25 cellular contexts compared by ENCODE assay signal in genomic region chr10:102617816-102618215, GRCh38.
"Had no signal": no experiment of that assay in that cellular context is flagged by ENCODE, and none has a peak within 500 bp of the region (broad histone marks: within the 10 kb centered on the region; RNA-seq: fewer than 3 reads in every experiment).

No MANE protein-coding gene starts in this region.

- H3K9me3 Mint-ChIP-seq: activated T-helper 2 cell treated with anti-CD3 and anti-CD28 coated beads, Interferon-gamma antibody, Interleukin-2, Interleukin-4, amounts not matched to agents 10 μg/mL and 5 μg/mL and 100 μg/mL, durations not matched to agents 14 hours and 24 hours and 36 hours; central memory CD8-positive, alpha-beta T cell; natural killer cell had no signal

- H3K36me3 Mint-ChIP-seq: natural killer cell had no signal

- H3K27ac Mint-ChIP-seq: activated naive CD8-positive, alpha-beta T cell; natural killer cell had no signal

- DNase-seq: activated CD4-positive, alpha-beta T cell treated with anti-CD3 and anti-CD28 coated beads for 1 hour; activated CD4-positive, alpha-beta T cell treated with anti-CD3 and anti-CD28 coated beads, Interleukin-2, amount 50 U/mL, for 1 hour; activated CD8-positive, alpha-beta T cell treated with anti-CD3 and anti-CD28 coated beads, Interleukin-2, amount 10 ng/mL, durations not matched to agents 7 days and 5 days; activated naive CD4-positive, alpha-beta T cell; adrenal gland; colonic mucosa; esophagus squamous epithelium; heart right ventricle; islet precursor cell; left colon; natural killer cell; ovary; spleen; stimulated activated CD4-positive, alpha-beta T cell treated with anti-CD3 and anti-CD28 coated beads, Interleukin-4, amount 100 ng/mL, for 24 hours; stimulated activated naive CD8-positive, alpha-beta T cell treated with anti-CD3 and anti-CD28 coated beads, Interleukin-15, Interleukin-2, amounts not matched to agents 100 U/mL and 50 U/mL, for 24 hours; substantia nigra; tibial artery had no signal

- H3K9me3 ChIP-seq: adrenal gland, ascending aorta, colonic mucosa, esophagus squamous epithelium, heart right ventricle, neutrophil, ovary, spleen, tibial artery had no signal

- ATAC-seq: activated CD8-positive, alpha-beta T cell treated with anti-CD3 and anti-CD28 coated beads, Interleukin-2, amount 10 ng/mL, durations not matched to agents 7 days and 5 days; left colon; natural killer cell; SK-N-SH treated with all-trans-retinoic acid at 6 μM for 48 hours; stimulated activated naive CD8-positive, alpha-beta T cell treated with anti-CD3 and anti-CD28 coated beads, Interleukin-15, Interleukin-2, amounts not matched to agents 100 U/mL and 50 U/mL, for 24 hours had no signal

- H3K4me3 ChIP-seq: adrenal gland, ascending aorta, colonic mucosa, esophagus squamous epithelium, heart right ventricle, lung, ovary, spleen, tibial artery had no signal

- H3K4me1 Mint-ChIP-seq: central memory CD8-positive, alpha-beta T cell had no signal

- H3K27me3 ChIP-seq: adrenal gland, ascending aorta, colonic mucosa, esophagus squamous epithelium, heart right ventricle, neutrophil, ovary, spleen, tibial artery had no signal

- H3K27me3 Mint-ChIP-seq: activated naive CD8-positive, alpha-beta T cell; central memory CD8-positive, alpha-beta T cell had no signal

- H3K4me3 Mint-ChIP-seq: activated CD8-positive, alpha-beta T cell treated with anti-CD3 and anti-CD28 coated beads, Interleukin-2, amount 10 ng/mL, durations not matched to agents 7 days and 5 days; activated naive CD8-positive, alpha-beta T cell; central memory CD8-positive, alpha-beta T cell; natural killer cell had no signal

- H3K36me3 ChIP-seq: colonic mucosa, ovary had no signal

- H3K27ac ChIP-seq: adrenal gland, ascending aorta, colonic mucosa, neutrophil, ovary, tibial artery, VCaP had no signal
